Comparison of ENCODE assay signal across 12 cellular contexts in genomic region chr4:138609943-138610350, GRCh38.
DNase-seq lines count a peak whose midpoint lies in the region; ATAC-seq and TF ChIP-seq lines count a peak whose summit lies in the region.
"Had no signal": no experiment of that assay in that cellular context is flagged by ENCODE, and none has a peak within 500 bp of the region (broad histone marks: within the 10 kb centered on the region; RNA-seq: fewer than 3 reads in every experiment).

No MANE protein-coding gene starts in this region.

- DNase-seq in ascending aorta (ENCODE audit: low spot score in 2 of 2), result peak in 1 of 2 donors; percentile 74
- DNase-seq in osteocyte (ENCODE audit: extremely low spot score, unreplicated experiment), result no peak
- DNase-seq in NCI-H1694 (lab: John Stamatoyannopoulos, UW), result no peak
- DNase-seq in SHP77 (lab: John Stamatoyannopoulos, UW), result no peak
- no peak for DNase-seq in ecto neural progenitor cell (ENCODE audit: low spot score)
- DNase-seq: activated gamma-delta T cell treated with Interleukin-2 at 50 U/mL for 16 hours, spleen, T-helper 1 cell had no signal

- H3K9me3 ChIP-seq in ascending aorta, result no peaks in the 10 kb centered on the region
- H3K9me3 ChIP-seq: spleen had no signal

- H3K36me3 Mint-ChIP-seq in osteocyte (ENCODE audit: unreplicated experiment), result peaks cover 2% of the 10 kb centered on the region
- H3K36me3 Mint-ChIP-seq: IgD-negative memory B cell had no signal

- H3K27ac Mint-ChIP-seq in osteocyte (ENCODE audit: unreplicated experiment), result peak overlapping the region; percentile 76
- H3K27ac Mint-ChIP-seq: IgD-negative memory B cell had no signal

- H3K27ac ChIP-seq in ascending aorta, result peak overlapping the region; percentile 65 to 82
- H3K27ac ChIP-seq: spleen had no signal

- H3K27me3 Mint-ChIP-seq in osteocyte (ENCODE audit: unreplicated experiment), result no peaks in the 10 kb centered on the region
- H3K27me3 Mint-ChIP-seq: IgD-negative memory B cell had no signal

- H3K36me3 ChIP-seq in ascending aorta, result no peaks in the 10 kb centered on the region
- H3K36me3 ChIP-seq: spleen had no signal

- H3K27me3 ChIP-seq in ascending aorta, result no peaks in the 10 kb centered on the region
- H3K27me3 ChIP-seq: spleen had no signal

- H3K4me3 ChIP-seq in ascending aorta, result no peak overlapping the region
- H3K4me3 ChIP-seq: spleen had no signal

- TF ChIP-seq CTCF in ascending aorta (IDR thresholded peaks at IDR 0.05), result no peak
- no peak for TF ChIP-seq CTCF in osteocyte (IDR thresholded peaks at IDR 0.05)

- peaks cover 0 to 21% of the 10 kb centered on the region in 2 donors for H3K4me1 ChIP-seq in ascending aorta
- H3K4me1 ChIP-seq: spleen had no signal

- intact Hi-C loops in ascending aorta (cut with DNase I), result no loop called here

- H3K4me3 Mint-ChIP-seq in osteocyte (ENCODE audit: unreplicated experiment), result no peak overlapping the region
- H3K4me3 Mint-ChIP-seq: IgD-negative memory B cell had no signal

- peak; percentile 87 for ATAC-seq in GM18511 (IDR thresholded peaks at IDR 0.05; ENCODE audit: unreplicated experiment)
- peak; percentile 48 for ATAC-seq in HG03159 (IDR thresholded peaks at IDR 0.05; ENCODE audit: unreplicated experiment)
- no peak for ATAC-seq in HG02763 (IDR thresholded peaks at IDR 0.05; ENCODE audit: unreplicated experiment)

- peaks cover 23% of the 10 kb centered on the region for H3K4me1 Mint-ChIP-seq in osteocyte (ENCODE audit: unreplicated experiment)
- H3K4me1 Mint-ChIP-seq: IgD-negative memory B cell had no signal

- no peaks in the 10 kb centered on the region for H3K9me3 Mint-ChIP-seq in osteocyte (ENCODE audit: unreplicated experiment)
